In genomic region chr6:93388070-93388469, GRCh38 we compare ENCODE assay signal across 28 cellular contexts.
"Had no signal": no experiment of that assay in that cellular context is flagged by ENCODE, and none has a peak within 500 bp of the region (broad histone marks: within the 10 kb centered on the region; RNA-seq: fewer than 3 reads in every experiment).

No MANE protein-coding gene starts in this region.

- H3K9me3 ChIP-seq: stomach, suprapubic skin, testis, thoracic aorta, thyroid gland, tibial artery, tibial nerve, transverse colon, upper lobe of left lung, upper lobe of right lung, uterus, vagina had no signal

- H3K36me3 Mint-ChIP-seq: stimulated activated effector memory CD8-positive, alpha-beta T cell treated with anti-CD3 and anti-CD28 coated beads, Interleukin-12 subunit alpha, Interleukin-12 subunit beta, amount 100 ng/mL, for 72 hours; stimulated activated memory B cell treated with anti-CD40 and anti-IgM and Interleukin-4, amounts not matched to agents 10 μg/mL and 1 μg/mL and 100 μg/mL, for 72 hours; stimulated activated naive B cell treated with anti-CD40 and anti-IgM and Interleukin-4, amounts not matched to agents 10 μg/mL and 1 μg/mL and 100 μg/mL, for 72 hours had no signal

- H3K36me3 ChIP-seq: stomach, suprapubic skin, thoracic aorta, thyroid gland, tibial artery, tibial nerve, transverse colon, upper lobe of left lung, upper lobe of right lung, uterus, vagina had no signal

- H3K27me3 Mint-ChIP-seq: stimulated activated memory B cell treated with anti-CD40 and anti-IgM and Interleukin-4, amounts not matched to agents 10 μg/mL and 1 μg/mL and 100 μg/mL, for 72 hours; stimulated activated naive B cell treated with anti-CD40 and anti-IgM and Interleukin-4, amounts not matched to agents 10 μg/mL and 1 μg/mL and 100 μg/mL, for 72 hours; stimulated activated naive CD8-positive, alpha-beta T cell treated with anti-CD3 and anti-CD28 coated beads, Interleukin-15, amount 100 ng/mL, for 72 hours; stimulated activated naive CD8-positive, alpha-beta T cell treated with anti-CD3 and anti-CD28 coated beads, Interleukin-15, Interleukin-2, amounts not matched to agents 100 ng/mL and 50 ng/mL, for 24 hours; type B pancreatic cell had no signal

- H3K4me1 Mint-ChIP-seq: stimulated activated effector memory CD8-positive, alpha-beta T cell treated with anti-CD3 and anti-CD28 coated beads, Interleukin-12 subunit alpha, Interleukin-12 subunit beta, amount 100 ng/mL, for 72 hours; stimulated activated memory B cell treated with anti-CD40 and anti-IgM and Interleukin-4, amounts not matched to agents 10 μg/mL and 1 μg/mL and 100 μg/mL, for 72 hours; stimulated activated naive B cell treated with anti-CD40 and anti-IgM and Interleukin-4, amounts not matched to agents 10 μg/mL and 1 μg/mL and 100 μg/mL, for 72 hours; stimulated activated naive CD8-positive, alpha-beta T cell treated with anti-CD3 and anti-CD28 coated beads, Interleukin-15, amount 100 ng/mL, for 72 hours had no signal

- DNase-seq: stimulated activated CD4-positive, alpha-beta T cell treated with anti-CD3 and anti-CD28 coated beads, Interleukin-2, amount 100 ng/mL, for 48 hours; stimulated activated CD4-positive, alpha-beta T cell treated with anti-CD3 and anti-CD28 coated beads, Interleukin-4, amount 100 ng/mL, for 1 hour; stimulated activated CD4-positive, alpha-beta T cell treated with anti-CD3 and anti-CD28 coated beads, Interleukin-4, amount 100 ng/mL, for 24 hours; stimulated activated CD4-positive, alpha-beta T cell treated with anti-CD3 and anti-CD28 coated beads, Interleukin-4, amount 100 ng/mL, for 4 hours; stimulated activated CD8-positive, alpha-beta memory T cell treated with anti-CD3 and anti-CD28 coated beads, Interleukin-4, amount 100 ng/mL, for 48 hours; stimulated activated naive B cell treated with anti-CD40 and anti-IgM and Interleukin-4, amounts not matched to agents 10 μg/mL and 1 μg/mL and 100 μg/mL, for 72 hours; stimulated activated naive CD4-positive, alpha-beta T cell; stimulated activated naive CD4-positive, alpha-beta T cell treated with Interleukin-2 at 50 U/mL for 16 hours; stimulated activated naive CD8-positive, alpha-beta T cell treated with anti-CD3 and anti-CD28 coated beads, Interleukin-15, amount 100 ng/mL, for 72 hours; stimulated activated naive CD8-positive, alpha-beta T cell treated with anti-CD3 and anti-CD28 coated beads, Interleukin-15, Interleukin-2, amounts not matched to agents 100 U/mL and 50 U/mL, for 24 hours; stomach; substantia nigra; testis; thyroid gland; tibial artery; transverse colon; trophoblast cell; upper lobe of left lung; upper lobe of right lung; uterus had no signal

- H3K4me3 ChIP-seq: stomach, suprapubic skin, testis, thoracic aorta, thyroid gland, tibial artery, tibial nerve, transverse colon, upper lobe of left lung, upper lobe of right lung, uterus, vagina had no signal

- H3K27ac Mint-ChIP-seq: stimulated activated effector memory CD8-positive, alpha-beta T cell treated with anti-CD3 and anti-CD28 coated beads, Interleukin-12 subunit alpha, Interleukin-12 subunit beta, amount 100 ng/mL, for 72 hours; stimulated activated memory B cell treated with anti-CD40 and anti-IgM and Interleukin-4, amounts not matched to agents 10 μg/mL and 1 μg/mL and 100 μg/mL, for 72 hours; stimulated activated naive B cell treated with anti-CD40 and anti-IgM and Interleukin-4, amounts not matched to agents 10 μg/mL and 1 μg/mL and 100 μg/mL, for 72 hours; stimulated activated naive CD8-positive, alpha-beta T cell treated with anti-CD3 and anti-CD28 coated beads, Interleukin-15, amount 100 ng/mL, for 72 hours; stimulated activated naive CD8-positive, alpha-beta T cell treated with anti-CD3 and anti-CD28 coated beads, Interleukin-15, Interleukin-2, amounts not matched to agents 100 ng/mL and 50 ng/mL, for 24 hours; type B pancreatic cell had no signal

- H3K9me3 Mint-ChIP-seq: type B pancreatic cell had no signal

- H3K4me3 Mint-ChIP-seq: stimulated activated effector memory CD8-positive, alpha-beta T cell treated with anti-CD3 and anti-CD28 coated beads, Interleukin-12 subunit alpha, Interleukin-12 subunit beta, amount 100 ng/mL, for 72 hours; stimulated activated memory B cell treated with anti-CD40 and anti-IgM and Interleukin-4, amounts not matched to agents 10 μg/mL and 1 μg/mL and 100 μg/mL, for 72 hours; stimulated activated naive B cell treated with anti-CD40 and anti-IgM and Interleukin-4, amounts not matched to agents 10 μg/mL and 1 μg/mL and 100 μg/mL, for 72 hours; stimulated activated naive CD8-positive, alpha-beta T cell treated with anti-CD3 and anti-CD28 coated beads, Interleukin-15, amount 100 ng/mL, for 72 hours; stimulated activated naive CD8-positive, alpha-beta T cell treated with anti-CD3 and anti-CD28 coated beads, Interleukin-15, Interleukin-2, amounts not matched to agents 100 ng/mL and 50 ng/mL, for 24 hours; type B pancreatic cell had no signal

- H3K27ac ChIP-seq: stomach, suprapubic skin, testis, thoracic aorta, thyroid gland, tibial artery, tibial nerve, transverse colon, upper lobe of left lung, upper lobe of right lung, uterus, vagina had no signal

- H3K4me1 ChIP-seq: stomach, suprapubic skin, testis, thyroid gland, tibial artery, tibial nerve, transverse colon, upper lobe of left lung, upper lobe of right lung, uterus, vagina had no signal
